In genomic region chr17:40339068-40339699, GRCh38 we compare ENCODE assay signal across 11 cellular contexts. TPM values are rescaled to one million over a fixed set of nuclear protein-coding genes. Genes with fewer than 3 reads are reported as not detected.
DNase-seq lines count a peak whose midpoint lies in the region; ATAC-seq and TF ChIP-seq lines count a peak whose summit lies in the region.
"Had no signal": no experiment of that assay in that cellular context is flagged by ENCODE, and none has a peak within 500 bp of the region (broad histone marks: within the 10 kb centered on the region; RNA-seq: fewer than 3 reads in every experiment).

No MANE protein-coding gene starts in this region.

- H3K4me1 ChIP-seq in stomach (peaks cover 57 to 88% (median 80%) of the 10 kb centered on the region in 4 donors), left lung (peaks cover 24 to 87% of the 10 kb centered on the region in 2 donors)

- H3K27me3 ChIP-seq in stomach (no peaks in the 10 kb centered on the region), left lung (no peaks in the 10 kb centered on the region)

- no peak for TF ChIP-seq POLR2A in stomach (IDR thresholded peaks at IDR 0.05)

- no peak overlapping the region for H3K4me3 Mint-ChIP-seq in activated CD4-positive, alpha-beta T cell treated with anti-CD3 and anti-CD28 coated beads for 36 hours
- H3K4me3 Mint-ChIP-seq in activated B cell treated with CpG ODN at 0.5 μM for 24 hours (no peak overlapping the region), immature natural killer cell (peak overlapping the region in 1 of 5 donors; percentile 12)

- H3K27me3 Mint-ChIP-seq in activated CD4-positive, alpha-beta T cell treated with anti-CD3 and anti-CD28 coated beads for 36 hours = no peaks in the 10 kb centered on the region
- H3K27me3 Mint-ChIP-seq in activated B cell treated with CpG ODN at 0.5 μM for 24 hours (no peaks in the 10 kb centered on the region), immature natural killer cell (ENCODE audit: low read depth in 3 of 3) (peaks cover 9 to 17% (median 16%) of the 10 kb centered on the region in 3 donors)

- peaks cover 10% of the 10 kb centered on the region for H3K36me3 Mint-ChIP-seq in activated CD4-positive, alpha-beta T cell treated with anti-CD3 and anti-CD28 coated beads for 36 hours (ENCODE audit: low read depth)
- H3K36me3 Mint-ChIP-seq in activated B cell treated with CpG ODN at 0.5 μM for 24 hours (ENCODE audit: low read depth) (peaks cover 30% of the 10 kb centered on the region), immature natural killer cell (no peaks in the 10 kb centered on the region)

- CTCF ChIA-PET in activated CD4-positive, alpha-beta T cell treated with anti-CD3 and anti-CD28 coated beads for 36 hours (lab: Charles Lee) = interaction anchor here (0.6 to 2.5 kb wide), 7 partner anchors 8 to 196 kb away, joined by 3 to 16 read pairs (median 6); no protein-coding TSS in a partner anchor
- CTCF ChIA-PET in activated B cell treated with CpG ODN at 0.5 μM for 24 hours (lab: Charles Lee) = interaction anchor here (5.7 kb wide), 1 partner anchor 36 kb away, joined by 36 read pairs; no protein-coding TSS in a partner anchor

- peak overlapping the region; percentile 5 to 98 (median 89) for H3K27ac ChIP-seq in stomach
- H3K27ac ChIP-seq in left lung = peak overlapping the region in 1 of 2 donors; percentile 100

- H3K36me3 ChIP-seq in stomach = no peaks in the 10 kb centered on the region
- peaks cover 0 to 6% of the 10 kb centered on the region in 2 donors for H3K36me3 ChIP-seq in left lung

- POLR2A ChIA-PET in activated CD4-positive, alpha-beta T cell treated with anti-CD3 and anti-CD28 coated beads for 36 hours (lab: Charles Lee) = no interaction called here
- POLR2A ChIA-PET in activated B cell treated with CpG ODN at 0.5 μM for 24 hours (lab: Charles Lee) = interaction anchor here (0.6 to 7.6 kb wide), 7 partner anchors 10 to 1349 kb away, joined by 3 to 96 read pairs (median 5); partner anchors contain the start of genes EIF1 and SMARCE1

- no peaks in the 10 kb centered on the region for H3K9me3 Mint-ChIP-seq in activated CD4-positive, alpha-beta T cell treated with anti-CD3 and anti-CD28 coated beads for 36 hours (ENCODE audit: low read depth)
- H3K9me3 Mint-ChIP-seq in activated B cell treated with CpG ODN at 0.5 μM for 24 hours (no peaks in the 10 kb centered on the region), immature natural killer cell (peaks cover 0 to 2% (median 0%) of the 10 kb centered on the region in 6 donors)

- H3K4me1 Mint-ChIP-seq in activated CD4-positive, alpha-beta T cell treated with anti-CD3 and anti-CD28 coated beads for 36 hours = peaks cover 67% of the 10 kb centered on the region
- H3K4me1 Mint-ChIP-seq in activated B cell treated with CpG ODN at 0.5 μM for 24 hours = peaks cover 69% of the 10 kb centered on the region
- peaks cover 57 to 64% of the 10 kb centered on the region in 2 donors for H3K4me1 Mint-ChIP-seq in immature natural killer cell

- TF ChIP-seq EP300 in stomach (IDR thresholded peaks at IDR 0.05) = no peak

- H3K4me3 ChIP-seq in stomach = no peak overlapping the region
- H3K4me3 ChIP-seq in left lung = peak overlapping the region in 1 of 2 donors; percentile 99

- no peak for TF ChIP-seq CTCF in activated B cell treated with CpG ODN at 0.5 μM for 24 hours (IDR thresholded peaks at IDR 0.05)
- no peak for TF ChIP-seq CTCF in stomach (IDR thresholded peaks at IDR 0.05)
- no peak for TF ChIP-seq CTCF in left lung (IDR thresholded peaks at IDR 0.05)

- 56 to 64% (median 57%) methylated on average over 9 to 11 of the region's 11 CpGs for WGBS in stomach, 5 donors

- DNase-seq in activated CD4-positive, alpha-beta T cell treated with anti-CD3 and anti-CD28 coated beads for 36 hours = no peak
- no peak for DNase-seq in activated CD4-positive, alpha-beta T cell treated with anti-CD3 and anti-CD28 coated beads for 1 hour
- no peak for DNase-seq in activated B cell treated with CpG ODN at 0.5 μM for 24 hours
- DNase-seq in immature natural killer cell = no peak
- DNase-seq in stomach = no peak
- no peak for DNase-seq in DMS 273 treated with DMSO at 0.1 percent for 48 hours (lab: John Stamatoyannopoulos, UW)
- DNase-seq in NCI-H748 treated with DMSO at 0.1 percent for 48 hours (lab: John Stamatoyannopoulos, UW) = no peak
- no peak for DNase-seq in left lung
- DNase-seq: ACHN, NCI-H510A treated with DMSO at 0.1 percent for 48 hours, SW 1271 had no signal

- intact Hi-C loops in activated CD4-positive, alpha-beta T cell treated with anti-CD3 and anti-CD28 coated beads for 36 hours (cut with DNase I, micrococcal nuclease) = no loop called here
- intact Hi-C loops in activated B cell treated with CpG ODN at 0.5 μM for 24 hours (cut with micrococcal nuclease) = no loop called here
- intact Hi-C loops in stomach (cut with DNase I; ENCODE audit: low total_unique reads) = no loop called here
- intact Hi-C loops in left lung (cut with DNase I) = no loop called here

- H3K27ac Mint-ChIP-seq in activated CD4-positive, alpha-beta T cell treated with anti-CD3 and anti-CD28 coated beads for 36 hours = peak overlapping the region; percentile 55
- H3K27ac Mint-ChIP-seq in activated B cell treated with CpG ODN at 0.5 μM for 24 hours (peak overlapping the region; percentile 27), immature natural killer cell (peak overlapping the region; percentile 94 to 99 (median 98))

- no peaks in the 10 kb centered on the region for H3K9me3 ChIP-seq in stomach
- H3K9me3 ChIP-seq in left lung = no peaks in the 10 kb centered on the region

- ATAC-seq in activated CD4-positive, alpha-beta T cell treated with anti-CD3 and anti-CD28 coated beads for 36 hours = no peak
- ATAC-seq in activated B cell treated with CpG ODN at 0.5 μM for 24 hours (ENCODE audit: low read depth) (no peak), left lung (no peak)

RNA-seq across cellular contexts. Expression of gene GJD3, which starts 25.4 kb away (rescaled TPM):
- not detected for total RNA-seq in activated CD4-positive, alpha-beta T cell treated with anti-CD3 and anti-CD28 coated beads for 36 hours
- total RNA-seq in activated B cell treated with CpG ODN at 0.5 μM for 24 hours (not detected in 2 replicates), stomach (1 to 10 TPM in 1 of 5 donors, under 1 TPM in 1, not detected in 3; 0.55 to 1.2 TPM), left lung (1 to 10 TPM; 3.0 to 3.6 TPM)
- polyA plus RNA-seq in immature natural killer cell (under 1 TPM in 2 of 3 donors, not detected in 1; 0.40 to 0.68 TPM), stomach (not detected)

RNA-seq across cellular contexts. Expression of gene RARA, which starts 30.2 kb away (rescaled TPM):
- 10 to 100 TPM; 29.8 to 40.2 TPM for total RNA-seq in activated CD4-positive, alpha-beta T cell treated with anti-CD3 and anti-CD28 coated beads for 36 hours
- total RNA-seq in activated B cell treated with CpG ODN at 0.5 μM for 24 hours (71.2 and 72.5 TPM in 2 replicates), stomach (10 to 100 TPM; 14.3 to 40.8 (median 24.6) TPM), left lung (10 to 100 TPM; 54.7 to 62.6 TPM)
- polyA plus RNA-seq in immature natural killer cell (10 to 100 TPM in 1 of 3 donors, 1 to 10 TPM in 2; 4.6 to 12.1 (median 4.6) TPM), stomach (10 to 100 TPM; 11.2 to 20.0 (median 17.1) TPM)

RNA-seq across cellular contexts. Expression of gene CDC6, which starts 51.5 kb away (rescaled TPM):
- 100 to 1,000 TPM; 105 to 171 TPM for total RNA-seq in activated CD4-positive, alpha-beta T cell treated with anti-CD3 and anti-CD28 coated beads for 36 hours
- total RNA-seq in activated B cell treated with CpG ODN at 0.5 μM for 24 hours (9.2 and 9.7 TPM in 2 replicates), stomach (1 to 10 TPM in 4 of 5 donors, not detected in 1; 1.4 to 9.8 (median 4.5) TPM), left lung (10 to 100 TPM; 12.8 to 24.1 TPM)
- polyA plus RNA-seq in immature natural killer cell (1 to 10 TPM in 2 of 3 donors, under 1 TPM in 1; 0.81 to 1.8 (median 1.5) TPM), stomach (1 to 10 TPM; 1.1 to 4.0 (median 3.1) TPM)

Comparison
In these comparisons a context has a peak if more than half of its experiments do, and no peak if none do; other contexts are left out.
1. H3K27ac Mint-ChIP-seq: peak in every context shown above with its lines; median percentile 98 in immature natural killer cell; 55 in activated CD4-positive, alpha-beta T cell treated with anti-CD3 and anti-CD28 coated beads for 36 hours; 27 in activated B cell treated with CpG ODN at 0.5 μM for 24 hours.